Comparison of ENCODE assay signal across 20 cellular contexts in the genomic region with DNA sequence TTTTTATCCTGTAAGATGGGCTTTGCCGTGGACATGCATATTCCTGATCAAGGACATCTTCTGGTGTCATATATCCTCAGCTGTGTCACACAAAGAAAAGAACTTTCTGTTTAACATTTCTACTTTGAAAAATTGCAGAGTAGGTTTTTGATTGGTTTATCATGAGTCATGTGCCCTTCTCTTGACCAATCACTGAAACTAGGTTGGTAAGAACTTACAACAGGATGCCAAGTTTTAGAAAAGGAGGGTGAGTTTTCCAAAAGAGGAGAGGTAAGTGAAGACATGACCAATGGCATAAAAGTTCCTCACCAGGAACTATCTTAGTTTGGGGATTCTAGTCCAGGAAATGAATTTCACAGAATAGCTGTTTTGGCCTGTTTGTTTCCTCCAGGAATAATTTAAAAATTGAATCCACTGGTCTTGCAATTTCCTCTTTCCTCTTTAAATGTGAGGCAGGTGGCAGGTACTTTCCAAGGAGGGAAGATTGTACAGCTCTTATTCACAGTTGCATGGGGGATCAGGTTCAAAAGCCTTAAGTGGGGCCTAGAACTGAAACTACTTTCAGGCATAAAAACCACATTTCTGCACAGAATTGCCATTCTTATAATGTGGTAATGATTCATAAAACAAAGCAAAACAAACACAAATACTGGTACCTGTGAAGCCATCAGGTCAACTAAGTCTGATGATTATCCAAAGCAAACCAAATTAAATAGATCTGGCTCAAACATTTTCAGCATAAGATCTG.
"Had no signal": no experiment of that assay in that cellular context is flagged by ENCODE, and none has a peak within 500 bp of the region (broad histone marks: within the 10 kb centered on the region; RNA-seq: fewer than 3 reads in every experiment).

No MANE protein-coding gene starts in this region.

- H3K27ac ChIP-seq: body of pancreas, psoas muscle, right lobe of liver, stomach, upper lobe of left lung, WERI-Rb-1 had no signal

- H3K4me1 ChIP-seq: body of pancreas, psoas muscle, right lobe of liver, stomach, upper lobe of left lung had no signal

- H3K9me3 ChIP-seq: body of pancreas, mucosa of descending colon, psoas muscle, right lobe of liver, stomach, upper lobe of left lung had no signal

- H3K36me3 ChIP-seq: right lobe of liver, stomach, upper lobe of left lung, WERI-Rb-1 had no signal

- H3K27me3 ChIP-seq: body of pancreas, right lobe of liver, stomach, upper lobe of left lung had no signal

- ATAC-seq: body of pancreas; effector memory CD8-positive, alpha-beta T cell; left cardiac atrium; mucosa of descending colon; psoas muscle; right lobe of liver had no signal

- DNase-seq: activated CD4-positive, alpha-beta T cell treated with anti-CD3 and anti-CD28 coated beads for 1 hour; activated CD4-positive, alpha-beta T cell treated with anti-CD3 and anti-CD28 coated beads, Interleukin-2, amount 50 U/mL, for 4 hours; activated gamma-delta T cell treated with Interleukin-2 at 50 U/mL for 16 hours; activated naive CD8-positive, alpha-beta T cell treated with anti-CD3 and anti-CD28 coated beads for 36 hours; amygdala; body of pancreas; dermis blood vessel endothelial cell; effector memory CD8-positive, alpha-beta T cell; left cardiac atrium; mesenchymal stem cell; mucosa of descending colon; naive B cell; psoas muscle; right lobe of liver; small intestine; stimulated activated CD4-positive, alpha-beta T cell treated with anti-CD3 and anti-CD28 coated beads, Interleukin-15, amount 100 ng/mL, for 24 hours; stimulated activated CD4-positive, alpha-beta T cell treated with anti-CD3 and anti-CD28 coated beads, Interleukin-2, amount 100 ng/mL, for 48 hours; stomach; upper lobe of left lung; WERI-Rb-1 had no signal

- H3K4me3 ChIP-seq: body of pancreas, mucosa of descending colon, psoas muscle, right lobe of liver, stomach, upper lobe of left lung had no signal
